ENCODE assay signal across 18 cellular contexts in genomic region chr1:208112380-208112779, GRCh38.
A peak's percentile ranks its signal among the peaks of the same experiment; 100 is the strongest.
DNase-seq lines count a peak whose midpoint lies in the region; ATAC-seq, FAIRE-seq and TF ChIP-seq lines count a peak whose summit lies in the region.
"Had no signal": no experiment of that assay in that cellular context is flagged by ENCODE, and none has a peak within 500 bp of the region (broad histone marks: within the 10 kb centered on the region; RNA-seq: fewer than 3 reads in every experiment).

No MANE protein-coding gene starts in this region.

- no peaks in the 10 kb centered on the region for H3K9me3 Mint-ChIP-seq in natural killer cell treated with Interleukin-12 subunit alpha and Interleukin-12 subunit beta and Interleukin-15 and Interleukin-18, amount 100 ng/mL, for 72 hours
- H3K9me3 Mint-ChIP-seq: CD8-positive, alpha-beta memory T cell; GM23338; H9 had no signal

- TF ChIP-seq CTCF in HepG2 (CRISPR knock-in tag; IDR thresholded peaks at IDR 0.05) (peak; percentile 52), right lobe of liver (IDR thresholded peaks at IDR 0.05) (no peak), PC-9 (conservative IDR thresholded peaks at IDR 0.05) (no peak)

- H3K4me2 ChIP-seq in HepG2 (ENCODE audit: low read depth, low read length) (no peak overlapping the region), PC-9 (peak overlapping the region; percentile 23)
- H3K4me2 ChIP-seq: A549, BLaER1, GM23338 had no signal

- no peaks in the 10 kb centered on the region for H3K9me2 ChIP-seq in PC-9 (ENCODE audit: insufficient read depth)

- no peak overlapping the region for H3K27ac Mint-ChIP-seq in natural killer cell treated with Interleukin-12 subunit alpha and Interleukin-12 subunit beta and Interleukin-15 and Interleukin-18, amount 100 ng/mL, for 72 hours
- H3K27ac Mint-ChIP-seq: CD8-positive, alpha-beta memory T cell; GM23338; H9 had no signal

- H3K4me1 ChIP-seq in HepG2 (ENCODE audit: insufficient read depth, low read length) (peaks cover 31% of the 10 kb centered on the region), right lobe of liver (no peaks in the 10 kb centered on the region), PC-9 (replicated peaks; ENCODE audit: insufficient read depth) (peaks cover 57% of the 10 kb centered on the region)
- H3K4me1 ChIP-seq: BLaER1 had no signal

- no peak for TF ChIP-seq RAD21 in HepG2 (CRISPR knock-in tag; IDR thresholded peaks at IDR 0.05)

- peaks cover 31% of the 10 kb centered on the region for H3F3A ChIP-seq in PC-9 (ENCODE audit: insufficient read depth, low read depth)

- WGBS in HepG2 (ENCODE audit: low lambda C conversion rate) = 58% methylated on average over 4 of the region's 4 CpGs
- 62% methylated on average over 2 of the region's 4 CpGs for WGBS in right lobe of liver (ENCODE audit: insufficient coverage, low coverage, low lambda C conversion rate, missing lambda C conversion rate)

- peaks cover 10 to 19% of the 10 kb centered on the region in 2 donors for H3K27me3 Mint-ChIP-seq in natural killer cell treated with Interleukin-12 subunit alpha and Interleukin-12 subunit beta and Interleukin-15 and Interleukin-18, amount 100 ng/mL, for 72 hours

- H3K4me3 ChIP-seq in HepG2 (replicated peaks in 1 of 3; ENCODE audit: insufficient read depth in 1 of 3, low read depth in 2 of 3, low read length in 3 of 3) (no peak overlapping the region), right lobe of liver (no peak overlapping the region), PC-9 (no peak overlapping the region)
- H3K4me3 ChIP-seq: A549, BLaER1, GM23338 had no signal

- H3K27ac ChIP-seq in HepG2 (ENCODE audit: extremely low read length, insufficient read depth, low read length) (no peak overlapping the region), right lobe of liver (no peak overlapping the region), PC-9 (no peak overlapping the region)
- H3K27ac ChIP-seq: A549, BLaER1, HL-60 had no signal

- DNase-seq in HepG2 (ENCODE audit: low spot score) (no peak), right lobe of liver (no peak), PC-9 (no peak), left kidney (ENCODE audit: low read depth, low spot score) (peak; percentile 38), NCI-H2029 treated with DMSO at 0.1 percent for 48 hours (lab: John Stamatoyannopoulos, UW) (no peak), LoVo (ENCODE audit: low spot score) (no peak)
- no peak for DNase-seq in natural killer cell treated with Interleukin-12 subunit alpha and Interleukin-12 subunit beta and Interleukin-15 and Interleukin-18, amount 100 ng/mL, for 72 hours (ENCODE audit: low spot score)
- DNase-seq: Caco-2; CD8-positive, alpha-beta memory T cell; DND-41; GDM1; H9; IMR-90 had no signal

- intact Hi-C loops in HepG2 (cut with micrococcal nuclease; ENCODE audit: unreplicated experiment) = no loop called here
- intact Hi-C loops in right lobe of liver (cut with DNase I) = no loop called here
- intact Hi-C loops in PC-9 (cut with micrococcal nuclease; ENCODE audit: unreplicated experiment) = no loop called here

- H3K79me2 ChIP-seq in HepG2 (ENCODE audit: insufficient read depth, low read length) = no peaks in the 10 kb centered on the region
- no peaks in the 10 kb centered on the region for H3K79me2 ChIP-seq in PC-9 (ENCODE audit: low read depth)

- ATAC-seq in HepG2 (peak; percentile 48; the same call in 1 of the 3 replicates), right lobe of liver (no peak)
- no peak for ATAC-seq in natural killer cell treated with Interleukin-12 subunit alpha and Interleukin-12 subunit beta and Interleukin-15 and Interleukin-18, amount 100 ng/mL, for 72 hours
- ATAC-seq: A549, GM23338 had no signal

- H4K20me1 ChIP-seq in HepG2 (ENCODE audit: insufficient read depth, low read length) (no peaks in the 10 kb centered on the region), PC-9 (ENCODE audit: insufficient read depth) (no peaks in the 10 kb centered on the region)
- H4K20me1 ChIP-seq: BLaER1 had no signal

- no peak for TF ChIP-seq EP300 in HepG2 (IDR thresholded peaks at IDR 0.05; ENCODE audit: low read depth in 2 of 2, low read length in 2 of 2)
- TF ChIP-seq EP300 in HepG2 (CRISPR knock-in tag; IDR thresholded peaks at IDR 0.05; ENCODE audit: borderline replicate concordance) = no peak

- TF ChIP-seq POLR2A in HepG2 (IDR thresholded peaks at IDR 0.05; ENCODE audit: insufficient read depth in 1 of 2, low read depth in 2 of 2, low read length in 2 of 2) = no peak
- TF ChIP-seq POLR2A in right lobe of liver (IDR thresholded peaks at IDR 0.05) = no peak

- in situ Hi-C loops in HepG2 (cut with HindIII; ENCODE audit: extremely low pct_ligation_motif_present, low pct_unique_long_range_greater_than_20kb) = no loop called here

- H3K9me3 ChIP-seq in HepG2 (ENCODE audit: low read length) (no peaks in the 10 kb centered on the region), right lobe of liver (no peaks in the 10 kb centered on the region), PC-9 (ENCODE audit: insufficient read depth, low read depth) (no peaks in the 10 kb centered on the region)
- H3K9me3 ChIP-seq: A549, BLaER1, Caco-2 had no signal

- no peaks in the 10 kb centered on the region for H3K36me3 Mint-ChIP-seq in natural killer cell treated with Interleukin-12 subunit alpha and Interleukin-12 subunit beta and Interleukin-15 and Interleukin-18, amount 100 ng/mL, for 72 hours
- H3K36me3 Mint-ChIP-seq: CD8-positive, alpha-beta memory T cell had no signal

- H3K4me1 Mint-ChIP-seq in natural killer cell treated with Interleukin-12 subunit alpha and Interleukin-12 subunit beta and Interleukin-15 and Interleukin-18, amount 100 ng/mL, for 72 hours (ENCODE audit: low read depth in 2 of 2) = no peaks in the 10 kb centered on the region
- H3K4me1 Mint-ChIP-seq: CD8-positive, alpha-beta memory T cell had no signal

- no peak for FAIRE-seq in HepG2 (lab: Jason Lieb, UNC)
- FAIRE-seq: A549, GM12892 had no signal

- H3K9ac ChIP-seq in HepG2 (ENCODE audit: insufficient read depth, low read depth, low read length) = no peak overlapping the region
- H3K9ac ChIP-seq: BLaER1 had no signal

- H3K27me3 ChIP-seq in HepG2 (ENCODE audit: control insufficient read depth in 1 of 2, insufficient read depth in 2 of 2, low read length in 2 of 2) (no peaks in the 10 kb centered on the region), right lobe of liver (no peaks in the 10 kb centered on the region), PC-9 (ENCODE audit: insufficient read depth, low read depth) (no peaks in the 10 kb centered on the region)
- H3K27me3 ChIP-seq: BLaER1 had no signal

- no peak overlapping the region for H3K4me3 Mint-ChIP-seq in natural killer cell treated with Interleukin-12 subunit alpha and Interleukin-12 subunit beta and Interleukin-15 and Interleukin-18, amount 100 ng/mL, for 72 hours
- H3K4me3 Mint-ChIP-seq: CD8-positive, alpha-beta memory T cell; GM23338; H9 had no signal

- CTCF ChIA-PET in HepG2 (lab: Yijun Ruan, JAX; ENCODE audit: low intra/inter-chr PET ratio, low total read pairs) = no interaction called here
- CTCF ChIA-PET in PC-9 (lab: Charles Lee) = interaction anchor here (0.5 kb wide), 1 partner anchor 90 kb away, joined by 3 read pairs; no protein-coding TSS in a partner anchor

- H3K36me3 ChIP-seq in HepG2 (replicated peaks in 1 of 2; ENCODE audit: control insufficient read depth in 1 of 2, insufficient read depth in 2 of 2, low read length in 2 of 2) (no peaks in the 10 kb centered on the region), right lobe of liver (no peaks in the 10 kb centered on the region), PC-9 (ENCODE audit: low read depth) (no peaks in the 10 kb centered on the region)
- H3K36me3 ChIP-seq: BLaER1 had no signal

- POLR2A ChIA-PET in HepG2 (lab: Yijun Ruan, JAX) (no interaction called here), PC-9 (lab: Charles Lee; ENCODE audit: unreplicated experiment) (no interaction called here)

- H2AFZ ChIP-seq in HepG2 (ENCODE audit: low read length) (no peak overlapping the region), PC-9 (no peak overlapping the region)
- H2AFZ ChIP-seq: GM23338 had no signal

- BruUV-seq in HepG2 (replicated peaks; lab: Mats Ljungman, UMichigan) (no TSS peak), PC-9 (replicated peaks; lab: Mats Ljungman, UMichigan) (no TSS peak)

TF ChIP-seq in HepG2, 621 proteins besides CTCF, POLR2A, EP300 and RAD21:
- TF ChIP-seq STAG1 (CRISPR knock-in tag; IDR thresholded peaks at IDR 0.05) (peak; percentile 74), TEAD3 (CRISPR knock-in tag; optimal IDR thresholded peaks at IDR 0.05; ENCODE audit: borderline replicate concordance) (peak; percentile 10), MLLT10 (CRISPR knock-in tag; IDR thresholded peaks at IDR 0.05) (no peak), ZNF709 (CRISPR knock-in tag; IDR thresholded peaks at IDR 0.05) (no peak), ATM (IDR thresholded peaks at IDR 0.05; ENCODE audit: borderline replicate concordance) (no peak), ZKSCAN8 (CRISPR knock-in tag; IDR thresholded peaks at IDR 0.05; ENCODE audit: borderline replicate concordance) (peak; percentile 100), KLF15 (CRISPR knock-in tag; IDR thresholded peaks at IDR 0.05; ENCODE audit: borderline replicate concordance) (no peak)
TF ChIP-seq in HepG2: peak in this region for 3.
